Comparison of ENCODE assay signal across 8 cellular contexts in the genomic region with DNA sequence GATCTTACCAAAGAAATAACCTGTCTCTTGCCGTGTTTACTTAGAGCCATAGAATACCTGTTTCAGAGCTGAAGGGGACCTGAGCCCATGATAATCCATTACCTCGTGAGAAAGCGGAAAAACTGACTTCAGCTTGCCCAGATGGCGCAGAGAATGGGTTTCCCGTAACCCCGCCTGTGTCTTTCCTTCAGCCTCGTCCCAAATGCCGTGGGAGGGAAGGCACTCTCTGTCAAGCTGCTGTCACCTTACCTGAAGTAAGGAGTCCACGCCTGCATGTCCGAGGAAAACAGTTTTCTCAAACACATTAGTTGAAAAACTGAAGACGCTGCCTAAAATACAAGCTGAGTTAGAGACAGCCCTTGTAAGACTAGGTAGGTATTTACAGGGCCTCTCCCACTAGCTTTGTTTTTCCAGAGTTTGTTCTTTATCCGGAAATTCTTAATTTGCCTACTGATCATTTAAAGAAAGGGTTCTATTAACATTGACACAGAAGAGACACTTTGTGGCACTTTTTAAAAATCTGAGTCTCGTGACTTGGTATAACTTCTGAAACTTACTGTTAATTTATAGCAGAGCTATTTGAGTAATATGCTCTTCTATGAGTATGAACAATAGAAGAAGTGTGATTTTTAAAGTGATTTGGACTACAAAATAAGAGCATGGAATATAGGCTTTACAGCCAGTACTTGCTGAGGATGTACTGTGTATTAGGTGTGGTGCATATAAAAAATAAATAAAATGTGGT. TPM values are rescaled to one million over a fixed set of nuclear protein-coding genes. Genes with fewer than 3 reads are reported as not detected.
DNase-seq lines count a peak whose midpoint lies in the region; ATAC-seq and TF ChIP-seq lines count a peak whose summit lies in the region.

No MANE protein-coding gene starts in this region.

- ATAC-seq in T-helper 17 cell = no peak
- ATAC-seq in right lobe of liver = peak in 1 of 4 donors; percentile 0
- no peak for ATAC-seq in GM21723 (IDR thresholded peaks at IDR 0.05; ENCODE audit: unreplicated experiment)

- peak; percentile 8 for DNase-seq in AG10803 (ENCODE audit: low read depth)
- DNase-seq in HK-2 (ENCODE audit: unreplicated experiment) = peak; percentile 7
- DNase-seq in T-helper 17 cell = no peak
- peak in 17 of 61 donors; percentile 3 to 58 (median 26) for DNase-seq in caudate nucleus (lab: John Stamatoyannopoulos, UW)
- DNase-seq in right lobe of liver = peak in 2 of 3 donors; percentile 42 to 58
- peak; percentile 18 to 35 for DNase-seq in stimulated activated CD4-positive, alpha-beta T cell treated with anti-CD3 and anti-CD28 coated beads, Interleukin-4, amount 100 ng/mL, for 48 hours (ENCODE audit: low read depth in 2 of 2)
- no peak for DNase-seq in KBM-7

- peak overlapping the region; percentile 82 for H3K4me3 Mint-ChIP-seq in T-helper 17 cell

- peaks cover 38% of the 10 kb centered on the region for H3K4me1 Mint-ChIP-seq in T-helper 17 cell

- H3K27me3 Mint-ChIP-seq in T-helper 17 cell = no peaks in the 10 kb centered on the region

- TF ChIP-seq POLR2A in right lobe of liver (IDR thresholded peaks at IDR 0.05) = no peak

- 4% methylated on average over 10 of the region's 13 CpGs for WGBS in right lobe of liver (ENCODE audit: insufficient coverage, low coverage, low lambda C conversion rate, missing lambda C conversion rate)

- peak overlapping the region; percentile 87 for H3K27ac Mint-ChIP-seq in T-helper 17 cell

- H3K4me1 ChIP-seq in right lobe of liver = peaks cover 0 to 24% (median 9%) of the 10 kb centered on the region in 4 donors

- TF ChIP-seq CTCF in AG10803 (conservative IDR thresholded peaks at IDR 0.05; ENCODE audit: low read length) (no peak), right lobe of liver (IDR thresholded peaks at IDR 0.05) (no peak)

- no peaks in the 10 kb centered on the region for H3K27me3 ChIP-seq in right lobe of liver

- H3K36me3 Mint-ChIP-seq in T-helper 17 cell (ENCODE audit: low read depth) = peaks cover 10% of the 10 kb centered on the region

- H3K4me3 ChIP-seq in AG10803 (ENCODE audit: low read length) (peak overlapping the region; percentile 76), right lobe of liver (peak overlapping the region; percentile 61 to 74 (median 63))

- in situ Hi-C loops in KBM-7 (cut with MboI; ENCODE audit: low pct_unique_long_range_greater_than_20kb, low sequenced_read_pairs) = no loop called here

- H3K9me3 ChIP-seq in T-helper 17 cell (ENCODE audit: control insufficient read depth, low read length, poor library complexity, severe bottlenecking) (no peaks in the 10 kb centered on the region), right lobe of liver (no peaks in the 10 kb centered on the region)

- H3K36me3 ChIP-seq in right lobe of liver = peaks cover 0 to 18% (median 5%) of the 10 kb centered on the region in 4 donors

- intact Hi-C loops in right lobe of liver (cut with DNase I) = loop anchor here in 1 of 2 donors (10.0 kb wide), 1 partner anchor 131 kb away; the partner anchor contains the start of gene WDFY2

- H3K27ac ChIP-seq in caudate nucleus (ENCODE audit: low read depth, low read length) (peak overlapping the region; percentile 98), right lobe of liver (peak overlapping the region; percentile 98 to 99 (median 99))

RNA-seq across cellular contexts. Expression of gene INTS6, which starts 1.3 kb away (rescaled TPM):
- total RNA-seq in T-helper 17 cell (100 to 1,000 TPM in 1 of 2 donors, 10 to 100 TPM in 1; 92.5 to 100 TPM), right lobe of liver (10 to 100 TPM; 21.7 to 40.8 (median 32.7) TPM)

Comparison
In these comparisons a context has a peak if more than half of its experiments do, and no peak if none do; other contexts are left out.
1. DNase-seq: peak in AG10803 (single experiment), HK-2 (single experiment), right lobe of liver (2 of 3) and stimulated activated CD4-positive, alpha-beta T cell treated with anti-CD3 and anti-CD28 coated beads, Interleukin-4, amount 100 ng/mL, for 48 hours (2 of 2); none in T-helper 17 cell (0 of 3) and KBM-7 (single experiment).